15 cellular contexts compared by ENCODE assay signal in the genomic region with DNA sequence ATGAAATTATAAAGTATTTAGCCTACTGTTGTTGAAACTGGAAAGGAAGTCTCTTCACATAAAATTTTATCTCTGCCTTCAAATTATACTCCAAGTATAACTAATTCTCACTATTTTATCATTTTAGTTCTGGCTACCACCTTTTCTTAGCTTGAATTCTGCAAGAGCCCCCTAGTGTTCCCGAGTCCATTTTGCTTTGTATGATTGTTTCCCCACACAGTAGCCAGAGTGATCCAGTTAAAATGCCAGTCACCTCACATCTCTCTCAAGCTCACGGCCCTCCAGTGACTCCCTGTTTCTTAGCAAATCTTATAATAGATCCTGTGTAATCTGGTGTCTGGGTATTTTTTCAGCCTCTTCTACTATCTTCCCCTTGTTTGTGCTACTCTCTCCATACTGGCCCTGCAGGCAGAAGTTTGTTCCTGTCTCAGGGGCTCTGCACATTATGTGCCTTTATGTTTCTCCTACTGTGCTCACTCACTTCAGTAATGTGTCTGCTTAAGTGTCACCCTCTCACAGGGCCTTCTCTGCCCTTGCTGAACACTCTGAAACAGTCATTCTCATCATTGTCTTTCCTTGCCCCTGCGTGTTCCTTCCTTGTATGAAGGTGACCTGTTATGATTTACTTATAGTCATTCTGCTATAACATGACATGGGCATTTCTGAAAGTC. TPM values are rescaled to one million over a fixed set of nuclear protein-coding genes. Genes with fewer than 3 reads are reported as not detected.
DNase-seq lines count a peak whose midpoint lies in the region; ATAC-seq, FAIRE-seq and TF ChIP-seq lines count a peak whose summit lies in the region.
"Had no signal": no experiment of that assay in that cellular context is flagged by ENCODE, and none has a peak within 500 bp of the region (broad histone marks: within the 10 kb centered on the region; RNA-seq: fewer than 3 reads in every experiment).

No MANE protein-coding gene starts in this region.

- H3K9me3 Mint-ChIP-seq in activated naive CD4-positive, alpha-beta T cell treated with anti-CD3 and anti-CD28 coated beads, Interleukin-2, amount 50 U/mL, for 24 hours = no peaks in the 10 kb centered on the region
- no peaks in the 10 kb centered on the region for H3K9me3 Mint-ChIP-seq in activated naive CD4-positive, alpha-beta T cell treated with anti-CD3 and anti-CD28 coated beads for 36 hours

- H3K36me3 ChIP-seq in ascending aorta = peaks cover 32 to 72% of the 10 kb centered on the region in 2 donors
- peaks cover 36% of the 10 kb centered on the region for H3K36me3 ChIP-seq in WERI-Rb-1
- peaks cover 7 to 13% of the 10 kb centered on the region in 2 donors for H3K36me3 ChIP-seq in small intestine (ENCODE audit: control insufficient read depth in 2 of 2, insufficient read depth in 2 of 2, low read length in 2 of 2)

- FAIRE-seq in small intestine (lab: Jason Lieb, UNC) = no peak

- no peak for DNase-seq in activated naive CD4-positive, alpha-beta T cell treated with anti-CD3 and anti-CD28 coated beads for 36 hours
- peak; percentile 54 for DNase-seq in RKO (ENCODE audit: low spot score)
- no peak for DNase-seq in foreskin keratinocyte
- no peak for DNase-seq in retinal pigment epithelial cell (ENCODE audit: low read depth)
- DNase-seq in ascending aorta (ENCODE audit: low spot score in 2 of 2) = no peak
- DNase-seq in WERI-Rb-1 = no peak
- DNase-seq in small intestine = no peak
- DNase-seq: adrenal gland; effector memory CD4-positive, alpha-beta T cell; GF-D8; NCI-H1436 treated with DMSO at 0.1 percent for 48 hours; NCI-H748 treated with DMSO at 0.1 percent for 48 hours; right cardiac atrium; transverse colon had no signal

- H3K27ac Mint-ChIP-seq in activated naive CD4-positive, alpha-beta T cell treated with anti-CD3 and anti-CD28 coated beads, Interleukin-2, amount 50 U/mL, for 24 hours = peak overlapping the region; percentile 4
- no peak overlapping the region for H3K27ac Mint-ChIP-seq in activated naive CD4-positive, alpha-beta T cell treated with anti-CD3 and anti-CD28 coated beads for 36 hours

- no peak for ATAC-seq in foreskin keratinocyte

- CTCF ChIA-PET in activated naive CD4-positive, alpha-beta T cell treated with anti-CD3 and anti-CD28 coated beads for 36 hours (lab: Charles Lee) = no interaction called here

- H3K27ac ChIP-seq in foreskin keratinocyte (no peak overlapping the region), ascending aorta (no peak overlapping the region), WERI-Rb-1 (no peak overlapping the region), small intestine (ENCODE audit: low read depth in 1 of 2, low read length in 1 of 2) (no peak overlapping the region)
- H3K27ac ChIP-seq: adrenal gland, transverse colon had no signal

- 74 to 80% (median 78%) methylated on average over 3 of the region's 3 CpGs for WGBS in small intestine, 3 donors

- TF ChIP-seq CTCF in foreskin keratinocyte (conservative IDR thresholded peaks at IDR 0.05) = peak; percentile 11
- TF ChIP-seq CTCF in retinal pigment epithelial cell (conservative IDR thresholded peaks at IDR 0.05; ENCODE audit: low read depth, low read length) = peak; percentile 33
- no peak for TF ChIP-seq CTCF in ascending aorta (IDR thresholded peaks at IDR 0.05)
- no peak for TF ChIP-seq CTCF in WERI-Rb-1 (IDR thresholded peaks at IDR 0.05; ENCODE audit: low read depth, low read length)

- no peaks in the 10 kb centered on the region for H3K9me3 ChIP-seq in ascending aorta
- no peaks in the 10 kb centered on the region for H3K9me3 ChIP-seq in WERI-Rb-1 (ENCODE audit: severe bottlenecking)
- H3K9me3 ChIP-seq in small intestine (ENCODE audit: control insufficient read depth, low read depth) = no peaks in the 10 kb centered on the region
- H3K9me3 ChIP-seq: adrenal gland, transverse colon had no signal

- intact Hi-C loops in activated naive CD4-positive, alpha-beta T cell treated with anti-CD3 and anti-CD28 coated beads for 36 hours (cut with micrococcal nuclease) = loop anchor here (2.0 kb wide), 1 partner anchor 23 kb away; no protein-coding TSS in a partner anchor
- intact Hi-C loops in ascending aorta (cut with DNase I) = no loop called here

- H3K4me3 Mint-ChIP-seq in activated naive CD4-positive, alpha-beta T cell treated with anti-CD3 and anti-CD28 coated beads, Interleukin-2, amount 50 U/mL, for 24 hours = peak overlapping the region; percentile 33
- no peak overlapping the region for H3K4me3 Mint-ChIP-seq in activated naive CD4-positive, alpha-beta T cell treated with anti-CD3 and anti-CD28 coated beads for 36 hours

- H3K4me3 ChIP-seq in retinal pigment epithelial cell (ENCODE audit: low read length) = no peak overlapping the region
- no peak overlapping the region for H3K4me3 ChIP-seq in ascending aorta
- H3K4me3 ChIP-seq in WERI-Rb-1 (ENCODE audit: low read depth, low read length) = no peak overlapping the region
- no peak overlapping the region for H3K4me3 ChIP-seq in small intestine (ENCODE audit: low read depth in 1 of 2, low read length in 2 of 2)
- H3K4me3 ChIP-seq: adrenal gland, transverse colon had no signal

- peaks cover 24% of the 10 kb centered on the region for H3K36me3 Mint-ChIP-seq in activated naive CD4-positive, alpha-beta T cell treated with anti-CD3 and anti-CD28 coated beads, Interleukin-2, amount 50 U/mL, for 24 hours
- peaks cover 34% of the 10 kb centered on the region for H3K36me3 Mint-ChIP-seq in activated naive CD4-positive, alpha-beta T cell treated with anti-CD3 and anti-CD28 coated beads for 36 hours (ENCODE audit: low read depth)

- H3K4me1 ChIP-seq in foreskin keratinocyte = no peaks in the 10 kb centered on the region
- H3K4me1 ChIP-seq in ascending aorta = peaks cover 0 to 5% of the 10 kb centered on the region in 2 donors
- H3K4me1 ChIP-seq in small intestine (ENCODE audit: control insufficient read depth in 2 of 2, insufficient read depth in 1 of 2, low read depth in 1 of 2, low read length in 1 of 2) = peaks cover 0 to 3% of the 10 kb centered on the region in 2 donors

- no peaks in the 10 kb centered on the region for H3K27me3 Mint-ChIP-seq in activated naive CD4-positive, alpha-beta T cell treated with anti-CD3 and anti-CD28 coated beads, Interleukin-2, amount 50 U/mL, for 24 hours
- H3K27me3 Mint-ChIP-seq in activated naive CD4-positive, alpha-beta T cell treated with anti-CD3 and anti-CD28 coated beads for 36 hours (ENCODE audit: low read depth) = no peaks in the 10 kb centered on the region

- H3K27me3 ChIP-seq in foreskin keratinocyte = no peaks in the 10 kb centered on the region
- no peaks in the 10 kb centered on the region for H3K27me3 ChIP-seq in ascending aorta
- H3K27me3 ChIP-seq in WERI-Rb-1 (ENCODE audit: insufficient read depth, low read depth, severe bottlenecking) = no peaks in the 10 kb centered on the region
- H3K27me3 ChIP-seq in small intestine (ENCODE audit: control insufficient read depth in 2 of 2, insufficient read depth in 2 of 2, low read length in 2 of 2) = no peaks in the 10 kb centered on the region
- H3K27me3 ChIP-seq: adrenal gland, transverse colon had no signal

- peaks cover 83% of the 10 kb centered on the region for H3K4me1 Mint-ChIP-seq in activated naive CD4-positive, alpha-beta T cell treated with anti-CD3 and anti-CD28 coated beads, Interleukin-2, amount 50 U/mL, for 24 hours
- peaks cover 64% of the 10 kb centered on the region for H3K4me1 Mint-ChIP-seq in activated naive CD4-positive, alpha-beta T cell treated with anti-CD3 and anti-CD28 coated beads for 36 hours (ENCODE audit: low read depth)

RNA-seq across cellular contexts. Expression of gene WAC, which starts 8.9 kb away (rescaled TPM):
- total RNA-seq in activated naive CD4-positive, alpha-beta T cell treated with anti-CD3 and anti-CD28 coated beads for 36 hours = 10 to 100 TPM; 77.1 to 82.9 TPM
- 72.8 and 73.4 TPM in 2 replicates for total RNA-seq in foreskin keratinocyte
- 17.1 and 23.4 TPM in 2 replicates for polyA plus RNA-seq in foreskin keratinocyte
- total RNA-seq in ascending aorta = 30.5 TPM
- 10 to 100 TPM; 33.5 to 39.1 (median 34.2) TPM for polyA plus RNA-seq in small intestine

Comparison
In these comparisons a context has a peak if more than half of its experiments do, and no peak if none do; other contexts are left out.
1. CTCF ChIP-seq: peak in foreskin keratinocyte (single experiment) and retinal pigment epithelial cell (single experiment); none in ascending aorta (0 of 3) and WERI-Rb-1 (single experiment).